In the genomic region with DNA sequence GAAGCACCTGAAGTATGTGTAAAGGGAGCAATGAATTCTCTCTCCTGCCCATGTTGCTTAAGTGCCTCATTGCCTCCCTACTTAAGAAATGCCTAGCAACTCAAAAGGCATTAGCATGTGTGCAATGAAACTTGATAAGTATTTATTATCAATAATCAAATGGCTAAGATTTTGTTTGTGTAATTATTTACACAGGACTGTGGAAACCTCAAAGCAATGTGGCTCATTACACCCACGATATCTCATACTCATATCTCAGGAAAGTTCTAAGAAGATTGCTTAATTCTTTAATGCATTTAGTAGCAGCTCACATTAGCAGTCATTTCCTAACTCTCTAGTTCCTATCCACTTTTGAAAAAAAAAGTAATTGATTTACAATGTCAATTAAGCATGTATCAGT, we compare ENCODE assay signal across 26 cellular contexts.
"Had no signal": no experiment of that assay in that cellular context is flagged by ENCODE, and none has a peak within 500 bp of the region (broad histone marks: within the 10 kb centered on the region; RNA-seq: fewer than 3 reads in every experiment).

No MANE protein-coding gene starts in this region.

- ATAC-seq: activated CD8-positive, alpha-beta T cell treated with anti-CD3 and anti-CD28 coated beads for 36 hours; activated naive CD4-positive, alpha-beta T cell treated with anti-CD3 and anti-CD28 coated beads, Interleukin-2, amount 50 U/mL, for 72 hours; gastroesophageal sphincter; left cardiac atrium; left ventricle myocardium superior; sciatic nerve; stimulated activated effector memory CD8-positive, alpha-beta T cell treated with anti-CD3 and anti-CD28 coated beads, Interleukin-12 subunit alpha, Interleukin-12 subunit beta, amount 100 ng/mL, for 72 hours; stimulated activated naive CD8-positive, alpha-beta T cell treated with anti-CD3 and anti-CD28 coated beads, Interleukin-15, amount 100 ng/mL, for 72 hours; T-cell; WTC11 had no signal

- H3K79me2 ChIP-seq: hepatocyte had no signal

- H3K4me2 ChIP-seq: hepatocyte had no signal

- H3K4me1 Mint-ChIP-seq: central memory CD8-positive, alpha-beta T cell; nephron; stimulated activated effector memory CD8-positive, alpha-beta T cell treated with anti-CD3 and anti-CD28 coated beads, Interleukin-12 subunit alpha, Interleukin-12 subunit beta, amount 100 ng/mL, for 72 hours; stimulated activated naive CD8-positive, alpha-beta T cell treated with anti-CD3 and anti-CD28 coated beads, Interleukin-15, amount 100 ng/mL, for 72 hours; T-cell; WTC11 had no signal

- H3K4me1 ChIP-seq: gastroesophageal sphincter, upper lobe of left lung had no signal

- H3K9me3 Mint-ChIP-seq: activated CD8-positive, alpha-beta T cell treated with anti-CD3 and anti-CD28 coated beads for 36 hours; activated naive CD4-positive, alpha-beta T cell treated with anti-CD3 and anti-CD28 coated beads, Interleukin-2, amount 50 U/mL, for 72 hours; activated T-helper 2 cell treated with anti-CD3 and anti-CD28 coated beads, Interferon-gamma antibody, Interleukin-2, Interleukin-4, amounts not matched to agents 10 μg/mL and 5 μg/mL and 100 μg/mL, durations not matched to agents 14 hours and 24 hours and 36 hours; brain; central memory CD8-positive, alpha-beta T cell; nephron; stimulated activated effector memory CD8-positive, alpha-beta T cell treated with anti-CD3 and anti-CD28 coated beads, Interleukin-12 subunit alpha, Interleukin-12 subunit beta, amount 100 ng/mL, for 72 hours; stimulated activated naive CD8-positive, alpha-beta T cell treated with anti-CD3 and anti-CD28 coated beads, Interleukin-15, amount 100 ng/mL, for 72 hours; T-cell had no signal

- H3K27ac ChIP-seq: gastroesophageal sphincter, hepatocyte, neutrophil, upper lobe of left lung had no signal

- H3K9me3 ChIP-seq: gastroesophageal sphincter, neutrophil, upper lobe of left lung had no signal

- H3K27ac Mint-ChIP-seq: activated CD8-positive, alpha-beta T cell treated with anti-CD3 and anti-CD28 coated beads for 36 hours; activated naive CD4-positive, alpha-beta T cell treated with anti-CD3 and anti-CD28 coated beads, Interleukin-2, amount 50 U/mL, for 72 hours; activated T-helper 2 cell treated with anti-CD3 and anti-CD28 coated beads, Interferon-gamma antibody, Interleukin-2, Interleukin-4, amounts not matched to agents 10 μg/mL and 5 μg/mL and 100 μg/mL, durations not matched to agents 14 hours and 24 hours and 36 hours; brain; nephron; progenitor cell of endocrine pancreas; stimulated activated effector memory CD8-positive, alpha-beta T cell treated with anti-CD3 and anti-CD28 coated beads, Interleukin-12 subunit alpha, Interleukin-12 subunit beta, amount 100 ng/mL, for 72 hours; stimulated activated naive CD8-positive, alpha-beta T cell treated with anti-CD3 and anti-CD28 coated beads, Interleukin-15, amount 100 ng/mL, for 72 hours; T-cell; WTC11 had no signal

- H3K27me3 Mint-ChIP-seq: activated CD8-positive, alpha-beta T cell treated with anti-CD3 and anti-CD28 coated beads for 36 hours; central memory CD8-positive, alpha-beta T cell; progenitor cell of endocrine pancreas; stimulated activated naive CD8-positive, alpha-beta T cell treated with anti-CD3 and anti-CD28 coated beads, Interleukin-15, amount 100 ng/mL, for 72 hours; T-cell had no signal

- H3K4me3 ChIP-seq: gastroesophageal sphincter, hepatocyte, upper lobe of left lung had no signal

- H3K36me3 ChIP-seq: gastroesophageal sphincter, neutrophil, upper lobe of left lung had no signal

- DNase-seq: activated CD4-positive, alpha-beta T cell treated with anti-CD3 and anti-CD28 coated beads for 1 hour; activated CD4-positive, alpha-beta T cell treated with anti-CD3 and anti-CD28 coated beads, Interleukin-2, amount 50 U/mL, for 1 hour; activated CD8-positive, alpha-beta T cell treated with anti-CD3 and anti-CD28 coated beads for 36 hours; activated T-cell treated with anti-CD3 and anti-CD28 coated beads, Interleukin-2, amount 50 U/mL, for 48 hours; aorta; effector CD8-positive, alpha-beta T cell; left cardiac atrium; left ventricle myocardium superior; small intestine; stimulated activated CD4-positive, alpha-beta T cell treated with anti-CD3 and anti-CD28 coated beads, Interleukin-4, amount 100 ng/mL, for 24 hours; stimulated activated naive CD8-positive, alpha-beta T cell treated with anti-CD3 and anti-CD28 coated beads, Interleukin-15, amount 100 ng/mL, for 72 hours; substantia nigra; T-cell; upper lobe of left lung had no signal

- H2AFZ ChIP-seq: hepatocyte had no signal

- H3K36me3 Mint-ChIP-seq: activated naive CD4-positive, alpha-beta T cell treated with anti-CD3 and anti-CD28 coated beads, Interleukin-2, amount 50 U/mL, for 72 hours; brain; stimulated activated effector memory CD8-positive, alpha-beta T cell treated with anti-CD3 and anti-CD28 coated beads, Interleukin-12 subunit alpha, Interleukin-12 subunit beta, amount 100 ng/mL, for 72 hours; T-cell; WTC11 had no signal

- H3K4me3 Mint-ChIP-seq: activated CD8-positive, alpha-beta T cell treated with anti-CD3 and anti-CD28 coated beads for 36 hours; brain; central memory CD8-positive, alpha-beta T cell; nephron; stimulated activated effector memory CD8-positive, alpha-beta T cell treated with anti-CD3 and anti-CD28 coated beads, Interleukin-12 subunit alpha, Interleukin-12 subunit beta, amount 100 ng/mL, for 72 hours; stimulated activated naive CD8-positive, alpha-beta T cell treated with anti-CD3 and anti-CD28 coated beads, Interleukin-15, amount 100 ng/mL, for 72 hours; T-cell; WTC11 had no signal

- H3K27me3 ChIP-seq: gastroesophageal sphincter, hepatocyte, neutrophil, upper lobe of left lung had no signal
